Comparison of ENCODE assay signal across 17 cellular contexts in genomic region chr11:122159861-122160260, GRCh38. TPM values are rescaled to one million over a fixed set of nuclear protein-coding genes. Genes with fewer than 3 reads are reported as not detected.
DNase-seq lines count a peak whose midpoint lies in the region; ATAC-seq, FAIRE-seq and TF ChIP-seq lines count a peak whose summit lies in the region.
"Had no signal": no experiment of that assay in that cellular context is flagged by ENCODE, and none has a peak within 500 bp of the region (broad histone marks: within the 10 kb centered on the region; RNA-seq: fewer than 3 reads in every experiment).

No MANE protein-coding gene starts in this region.

- peaks cover 3% of the 10 kb centered on the region for H3K36me3 Mint-ChIP-seq in astrocyte (ENCODE audit: low read depth, unreplicated experiment)
- H3K36me3 Mint-ChIP-seq: immature natural killer cell had no signal

- H3K9me1 ChIP-seq in keratinocyte (ENCODE audit: control insufficient read depth, extremely low read depth, insufficient read depth, low read length): no peaks in the 10 kb centered on the region

- WGBS in GM23248 (ENCODE audit: low coverage in 1 of 2, low lambda C conversion rate in 2 of 2, missing lambda C conversion rate in 2 of 2), 2 experiments: 53 to 59% methylated on average over 2 of the region's 2 CpGs

- no peaks in the 10 kb centered on the region for H3K27me3 Mint-ChIP-seq in astrocyte (ENCODE audit: low read depth, unreplicated experiment)
- peaks cover 19% of the 10 kb centered on the region for H3K27me3 Mint-ChIP-seq in stimulated activated naive CD8-positive, alpha-beta T cell treated with anti-CD3 and anti-CD28 coated beads, Interleukin-15, amount 100 ng/mL, for 72 hours

- in situ Hi-C loops in GM23248 (cut with MboI): no loop called here

- no peaks in the 10 kb centered on the region for H3K27me3 ChIP-seq in GM23248 (replicated peaks; ENCODE audit: insufficient read depth)
- no peaks in the 10 kb centered on the region for H3K27me3 ChIP-seq in astrocyte (ENCODE audit: insufficient read depth, low read length)
- no peaks in the 10 kb centered on the region for H3K27me3 ChIP-seq in keratinocyte (ENCODE audit: control insufficient read depth, extremely low read depth, insufficient read depth, low read length)
- H3K27me3 ChIP-seq in subcutaneous abdominal adipose tissue (ENCODE audit: control insufficient read depth in 5 of 5, insufficient read depth in 4 of 5, low read length in 5 of 5): no peaks in the 10 kb centered on the region

- peaks cover 96% of the 10 kb centered on the region for H3K4me1 ChIP-seq in GM23248 (ENCODE audit: insufficient read depth)
- H3K4me1 ChIP-seq in astrocyte (ENCODE audit: insufficient read depth, low read length): peaks cover 96% of the 10 kb centered on the region
- peaks cover 80% of the 10 kb centered on the region for H3K4me1 ChIP-seq in keratinocyte (ENCODE audit: control insufficient read depth, extremely low read depth, insufficient read depth, low read length)
- peaks cover 0 to 41% (median 31%) of the 10 kb centered on the region in 5 donors for H3K4me1 ChIP-seq in subcutaneous abdominal adipose tissue (ENCODE audit: control insufficient read depth in 5 of 5, insufficient read depth in 5 of 5, low read length in 5 of 5)

- H3K4me3 ChIP-seq in GM23248 (peak overlapping the region; percentile 60), astrocyte (ENCODE audit: insufficient read depth, low read depth, low read length) (peak overlapping the region; percentile 12), keratinocyte (ENCODE audit: control insufficient read depth in 2 of 3, extremely low read depth in 1 of 3, insufficient read depth in 2 of 3, low read depth in 1 of 3, low read length in 3 of 3) (no peak overlapping the region), subcutaneous abdominal adipose tissue (ENCODE audit: low read depth in 1 of 5, low read length in 5 of 5) (no peak overlapping the region)
- H3K4me3 ChIP-seq: PC-9 had no signal

- H4K20me1 ChIP-seq in GM23248 (ENCODE audit: insufficient read depth): no peaks in the 10 kb centered on the region
- peaks cover 43% of the 10 kb centered on the region for H4K20me1 ChIP-seq in astrocyte (ENCODE audit: insufficient read depth, low read length)
- H4K20me1 ChIP-seq in keratinocyte (ENCODE audit: control insufficient read depth, extremely low read depth, insufficient read depth, low read length): no peaks in the 10 kb centered on the region

- H3K79me2 ChIP-seq in GM23248 (ENCODE audit: insufficient read depth) (peaks cover 100% of the 10 kb centered on the region), astrocyte (ENCODE audit: insufficient read depth, low read length) (peaks cover 100% of the 10 kb centered on the region), keratinocyte (ENCODE audit: control insufficient read depth, insufficient read depth, low read length) (peaks cover 90% of the 10 kb centered on the region)

- peaks cover 100% of the 10 kb centered on the region for H3F3A ChIP-seq in GM23248 (ENCODE audit: insufficient read depth)

- peaks cover 57% of the 10 kb centered on the region for H3K4me1 Mint-ChIP-seq in astrocyte (ENCODE audit: low read depth, unreplicated experiment)
- H3K4me1 Mint-ChIP-seq in stimulated activated naive CD8-positive, alpha-beta T cell treated with anti-CD3 and anti-CD28 coated beads, Interleukin-15, amount 100 ng/mL, for 72 hours: peaks cover 18% of the 10 kb centered on the region

- H3K4me3 Mint-ChIP-seq in astrocyte (ENCODE audit: unreplicated experiment): no peak overlapping the region
- no peak overlapping the region for H3K4me3 Mint-ChIP-seq in stimulated activated naive CD8-positive, alpha-beta T cell treated with anti-CD3 and anti-CD28 coated beads, Interleukin-15, amount 100 ng/mL, for 72 hours
- H3K4me3 Mint-ChIP-seq: immature natural killer cell had no signal

- no peaks in the 10 kb centered on the region for H3K9me3 Mint-ChIP-seq in astrocyte (ENCODE audit: unreplicated experiment)
- H3K9me3 Mint-ChIP-seq in stimulated activated naive CD8-positive, alpha-beta T cell treated with anti-CD3 and anti-CD28 coated beads, Interleukin-15, amount 100 ng/mL, for 72 hours: no peaks in the 10 kb centered on the region

- no peak for FAIRE-seq in astrocyte (lab: Jason Lieb, UNC)
- FAIRE-seq in keratinocyte (lab: Jason Lieb, UNC): no peak
- FAIRE-seq: D721Med had no signal

- H3K9me3 ChIP-seq in GM23248 (ENCODE audit: low read depth): no peaks in the 10 kb centered on the region
- no peaks in the 10 kb centered on the region for H3K9me3 ChIP-seq in astrocyte (ENCODE audit: insufficient read depth, low read depth, low read length)
- no peaks in the 10 kb centered on the region for H3K9me3 ChIP-seq in keratinocyte (ENCODE audit: control insufficient read depth, low read depth, low read length)
- no peaks in the 10 kb centered on the region for H3K9me3 ChIP-seq in subcutaneous abdominal adipose tissue (ENCODE audit: control insufficient read depth in 5 of 5, low read length in 5 of 5)

- no peak for TF ChIP-seq CTCF in astrocyte (IDR thresholded peaks at IDR 0.05; ENCODE audit: insufficient read depth, low read depth, low read length)
- TF ChIP-seq CTCF in keratinocyte (optimal IDR thresholded peaks at IDR 0.05 in 1 of 3, IDR thresholded peaks at IDR 0.05 in 1 of 3, conservative IDR thresholded peaks at IDR 0.05 in 1 of 3; ENCODE audit: extremely low read depth in 1 of 3, insufficient read depth in 2 of 3, low read length in 3 of 3): no peak

- H3K27ac Mint-ChIP-seq in astrocyte (ENCODE audit: unreplicated experiment): no peak overlapping the region
- H3K27ac Mint-ChIP-seq in stimulated activated naive CD8-positive, alpha-beta T cell treated with anti-CD3 and anti-CD28 coated beads, Interleukin-15, amount 100 ng/mL, for 72 hours: no peak overlapping the region
- H3K27ac Mint-ChIP-seq: immature natural killer cell had no signal

- H3K4me2 ChIP-seq in GM23248 (ENCODE audit: unreplicated experiment) (peak overlapping the region; percentile 72), astrocyte (ENCODE audit: low read length) (peak overlapping the region; percentile 83), keratinocyte (ENCODE audit: control insufficient read depth, extremely low read depth, insufficient read depth, low read depth, low read length) (peak overlapping the region; percentile 97)
- H3K4me2 ChIP-seq: PC-9 had no signal

- H3K9me2 ChIP-seq in GM23248 (ENCODE audit: insufficient read depth): no peaks in the 10 kb centered on the region

- H3K9ac ChIP-seq in GM23248 (peak overlapping the region; percentile 72), astrocyte (ENCODE audit: low read length) (peak overlapping the region; percentile 82), keratinocyte (ENCODE audit: control insufficient read depth, extremely low read depth, insufficient read depth, low read length) (peak overlapping the region; percentile 77), subcutaneous abdominal adipose tissue (ENCODE audit: low read length in 5 of 5) (no peak overlapping the region)

- DNase-seq in GM23248 (no peak), astrocyte (ENCODE audit: low read depth) (no peak), keratinocyte (ENCODE audit: low read depth, low spot score) (no peak)
- DNase-seq in stimulated activated CD4-positive, alpha-beta T cell treated with anti-CD3 and anti-CD28 coated beads, Interleukin-4, amount 100 ng/mL, for 4 hours: no peak
- no peak for DNase-seq in stimulated activated naive CD8-positive, alpha-beta T cell treated with anti-CD3 and anti-CD28 coated beads, Interleukin-15, amount 100 ng/mL, for 72 hours
- DNase-seq: activated naive CD4-positive, alpha-beta T cell; immature natural killer cell; NCI-H1930; occipital lobe; PC-9; stimulated activated CD4-positive, alpha-beta T cell treated with anti-CD3 and anti-CD28 coated beads, Interleukin-12 subunit alpha, Interleukin-12 subunit beta, amount 100 ng/mL, for 4 hours had no signal

- no peak for ATAC-seq in GM21529 (IDR thresholded peaks at IDR 0.05; ENCODE audit: unreplicated experiment)
- ATAC-seq in stimulated activated naive CD8-positive, alpha-beta T cell treated with anti-CD3 and anti-CD28 coated beads, Interleukin-15, amount 100 ng/mL, for 72 hours: no peak
- no peak for ATAC-seq in HG02981 (IDR thresholded peaks at IDR 0.05; ENCODE audit: unreplicated experiment)

- H2AFZ ChIP-seq in GM23248 (no peak overlapping the region), astrocyte (ENCODE audit: low read depth, low read length) (no peak overlapping the region), keratinocyte (ENCODE audit: control insufficient read depth, low read length) (no peak overlapping the region)
- H2AFZ ChIP-seq: PC-9 had no signal

- dilution Hi-C loops in keratinocyte (cut with MboI; ENCODE audit: extremely low pct_ligation_motif_present, low sequenced_read_pairs): no loop called here

- H3K36me3 ChIP-seq in GM23248 (ENCODE audit: low read depth) (peaks cover 53% of the 10 kb centered on the region), astrocyte (ENCODE audit: insufficient read depth, low read length) (peaks cover 66% of the 10 kb centered on the region), keratinocyte (ENCODE audit: control insufficient read depth in 2 of 2, extremely low read depth in 1 of 2, insufficient read depth in 2 of 2, low read length in 2 of 2) (peaks cover 0 to 19% of the 10 kb centered on the region in 2 experiments), subcutaneous abdominal adipose tissue (ENCODE audit: control insufficient read depth in 5 of 5, insufficient read depth in 5 of 5, low read length in 5 of 5) (no peaks in the 10 kb centered on the region)

- H3K27ac ChIP-seq in GM23248 (peak overlapping the region; percentile 91), astrocyte (ENCODE audit: low read depth, low read length) (peak overlapping the region; percentile 94), keratinocyte (ENCODE audit: control insufficient read depth, insufficient read depth, low read length) (peak overlapping the region; percentile 87), subcutaneous abdominal adipose tissue (ENCODE audit: low read depth, low read length) (peak overlapping the region; percentile 51)
- H3K27ac ChIP-seq: PC-9 had no signal

RNA-seq across cellular contexts. Expression of gene BLID, which starts 43.8 kb away (rescaled TPM):
- total RNA-seq in GM23248 (2014; rRNA removed; shearing (Covaris generic)): 4.1 and 7.1 TPM in 2 replicates
- polyA plus RNA-seq in GM23248 (2016; fragmentation: Nextera tagmentation; extraction: Ambion mirVana): 0.84 and 2.9 TPM in 2 replicates
- 1.1 and 1.2 TPM in 2 replicates for total RNA-seq in astrocyte
- polyA plus RNA-seq in keratinocyte: 0.18 TPM in 1 of 3 replicates, not detected in the others
- not detected for polyA plus RNA-seq in keratinocyte (2011; ENCODE audit: low read depth)
- not detected in 2 replicates for polyA plus RNA-seq in keratinocyte (2011; cell fraction: cytosol; rRNA removed)
- 0.49 and 0.75 TPM in 2 replicates for polyA plus RNA-seq in keratinocyte (2011; cell fraction: nucleus; rRNA removed)
- not detected in 2 replicates for polyA plus RNA-seq in keratinocyte (2012; ENCODE audit: low replicate concordance)
- 2.0 to 11.3 TPM in 2 of 3 replicates, not detected in the other for polyA minus RNA-seq in keratinocyte
- not detected for polyA minus RNA-seq in keratinocyte (2011; cell fraction: cytosol; rRNA and poly(A)+ RNA removed)
- polyA minus RNA-seq in keratinocyte (2011; cell fraction: nucleus; rRNA and poly(A)+ RNA removed): 5.9 and 9.7 TPM in 2 replicates
- total RNA-seq: bronchial epithelial cell; T-helper 1 cell treated with Interleukin-12 subunit alpha and Interleukin-12 subunit beta and Interleukin-4 antibody, amounts not matched to agents 30 ng/mL and 1 ng/mL, for 36 hours had no signal
- polyA plus RNA-seq: immature natural killer cell had no signal

Comparison
In these comparisons a context has a peak if more than half of its experiments do, and no peak if none do; other contexts are left out.
1. H3K4me3 ChIP-seq: peak in GM23248 (single experiment) and astrocyte (single experiment); none in keratinocyte (0 of 3) and subcutaneous abdominal adipose tissue (0 of 5).
2. H3K9ac ChIP-seq: peak in GM23248 (single experiment), astrocyte (single experiment) and keratinocyte (single experiment); none in subcutaneous abdominal adipose tissue (0 of 5).
3. Peak in every context shown above with its lines, with median percentiles within 50 percentile points of each other: H3K27ac ChIP-seq and H3K4me2 ChIP-seq.